13 cellular contexts compared by ENCODE assay signal in the genomic region with DNA sequence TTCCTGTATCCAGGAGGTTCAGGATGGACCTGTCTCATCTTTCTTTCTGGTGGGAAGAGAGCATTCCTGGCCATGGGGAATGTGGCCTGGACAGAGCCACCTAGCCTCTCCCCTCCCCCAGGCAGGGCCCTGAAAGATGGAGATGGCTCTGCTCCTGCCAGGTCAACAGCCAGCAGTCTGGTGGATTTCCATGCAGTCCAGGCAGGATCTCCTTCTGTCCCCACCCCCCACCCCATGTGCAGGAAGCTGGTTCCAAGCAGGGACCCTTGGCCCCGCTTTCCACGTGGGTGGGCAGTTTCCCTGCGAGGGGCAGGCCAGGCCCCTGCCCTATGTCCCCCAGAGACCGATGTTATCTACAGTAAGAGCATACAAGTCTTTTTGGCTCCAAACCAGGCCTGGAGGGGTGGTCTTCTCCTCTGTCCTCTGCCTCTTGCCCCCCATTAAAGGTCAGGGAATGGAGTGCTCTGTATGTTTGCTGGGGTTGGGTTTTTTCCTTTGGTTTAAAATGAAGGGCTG.
A peak's percentile ranks its signal among the peaks of the same experiment; 100 is the strongest.
DNase-seq lines count a peak whose midpoint lies in the region; ATAC-seq, FAIRE-seq and TF ChIP-seq lines count a peak whose summit lies in the region.
"Had no signal": no experiment of that assay in that cellular context is flagged by ENCODE, and none has a peak within 500 bp of the region (broad histone marks: within the 10 kb centered on the region; RNA-seq: fewer than 3 reads in every experiment).

No MANE protein-coding gene starts in this region.

- H3K9me3 ChIP-seq in heart right ventricle = no peaks in the 10 kb centered on the region
- no peaks in the 10 kb centered on the region for H3K9me3 ChIP-seq in naive thymus-derived CD4-positive, alpha-beta T cell (ENCODE audit: control insufficient read depth in 2 of 3, low read length in 3 of 3)

- H3K27me3 ChIP-seq in heart right ventricle = no peaks in the 10 kb centered on the region
- no peaks in the 10 kb centered on the region for H3K27me3 ChIP-seq in naive thymus-derived CD4-positive, alpha-beta T cell (ENCODE audit: control insufficient read depth in 2 of 2, insufficient read depth in 2 of 2, low read length in 2 of 2)

- DNase-seq in heart right ventricle (no peak), left ventricle myocardium superior (no peak), urothelium cell line (ENCODE audit: low spot score) (no peak), DMS114 treated with DMSO at 0.1 percent for 48 hours (lab: John Stamatoyannopoulos, UW; ENCODE audit: unreplicated experiment) (no peak), SIG-M5 (lab: John Stamatoyannopoulos, UW) (no peak), substantia nigra (lab: John Stamatoyannopoulos, UW) (no peak)
- no peak for DNase-seq in activated CD8-positive, alpha-beta T cell treated with anti-CD3 and anti-CD28 coated beads for 36 hours
- no peak for DNase-seq in naive thymus-derived CD4-positive, alpha-beta T cell
- DNase-seq: activated gamma-delta T cell treated with Interleukin-2 at 50 U/mL for 16 hours; Karpas-422; NCI-H2171; stimulated activated CD4-positive, alpha-beta T cell treated with anti-CD3 and anti-CD28 coated beads, Interleukin-4, amount 100 ng/mL, for 24 hours had no signal

- no peaks in the 10 kb centered on the region for H3K27me3 Mint-ChIP-seq in activated CD8-positive, alpha-beta T cell treated with anti-CD3 and anti-CD28 coated beads for 36 hours
- H3K27me3 Mint-ChIP-seq in naive thymus-derived CD4-positive, alpha-beta T cell = no peaks in the 10 kb centered on the region

- no peak for ATAC-seq in heart right ventricle
- no peak for ATAC-seq in left ventricle myocardium superior
- ATAC-seq in activated CD8-positive, alpha-beta T cell treated with anti-CD3 and anti-CD28 coated beads for 36 hours = no peak
- ATAC-seq in naive thymus-derived CD4-positive, alpha-beta T cell = no peak

- 31 to 58% methylated on average over 4 of the region's 4 CpGs for WGBS in heart right ventricle, 2 donors

- H3K4me3 ChIP-seq in heart right ventricle = no peak overlapping the region
- no peak overlapping the region for H3K4me3 ChIP-seq in naive thymus-derived CD4-positive, alpha-beta T cell (ENCODE audit: low read length)
- H3K4me3 ChIP-seq: coronary artery had no signal

- H3K27ac ChIP-seq in heart right ventricle = peak overlapping the region in 6 of 10 donors; percentile 7 to 60 (median 32)
- H3K27ac ChIP-seq in naive thymus-derived CD4-positive, alpha-beta T cell (ENCODE audit: low read depth, low read length) = peak overlapping the region; percentile 58
- H3K27ac ChIP-seq in substantia nigra (ENCODE audit: low read depth, low read length, poor library complexity, severe bottlenecking) = no peak overlapping the region

- peaks cover 0 to 3% (median 0%) of the 10 kb centered on the region in 9 donors for H3K36me3 ChIP-seq in heart right ventricle
- peaks cover 0 to 7% (median 0%) of the 10 kb centered on the region in 3 experiments for H3K36me3 ChIP-seq in naive thymus-derived CD4-positive, alpha-beta T cell (ENCODE audit: control insufficient read depth in 2 of 3, insufficient read depth in 3 of 3, low read length in 3 of 3)

- intact Hi-C loops in heart right ventricle (cut with DNase I) = loop anchor here in 2 of 10 donors (5.0 to 10.0 kb wide), 2 partner anchors 34 to 46 kb away; no protein-coding TSS in a partner anchor
- intact Hi-C loops in left ventricle myocardium superior (cut with micrococcal nuclease) = no loop called here
- intact Hi-C loops in activated CD8-positive, alpha-beta T cell treated with anti-CD3 and anti-CD28 coated beads for 36 hours (cut with micrococcal nuclease) = no loop called here
- intact Hi-C loops in naive thymus-derived CD4-positive, alpha-beta T cell (cut with micrococcal nuclease) = no loop called here

- POLR2A ChIA-PET in activated CD8-positive, alpha-beta T cell treated with anti-CD3 and anti-CD28 coated beads for 36 hours (lab: Charles Lee) = interaction anchor here (0.9 to 2.2 kb wide), 4 partner anchors 9 to 49 kb away, joined by 3 to 14 read pairs (median 6); no protein-coding TSS in a partner anchor
- POLR2A ChIA-PET in naive thymus-derived CD4-positive, alpha-beta T cell (lab: Charles Lee) = interaction anchor here (0.6 to 66.9 kb wide), 7 partner anchors 9 to 84 kb away, joined by 4 to 3353 read pairs (median 15); no protein-coding TSS in a partner anchor

- CTCF ChIA-PET in activated CD8-positive, alpha-beta T cell treated with anti-CD3 and anti-CD28 coated beads for 36 hours (lab: Charles Lee) = interaction anchor here (0.6 to 1.9 kb wide), 2 partner anchors 19 to 255 kb away, joined by 3 to 11 read pairs; no protein-coding TSS in a partner anchor
- CTCF ChIA-PET in naive thymus-derived CD4-positive, alpha-beta T cell (lab: Charles Lee) = interaction anchor here (0.9 to 3.3 kb wide), 10 partner anchors 11 to 115 kb away, joined by 3 to 16 read pairs (median 6); no protein-coding TSS in a partner anchor

- H3K36me3 Mint-ChIP-seq in activated CD8-positive, alpha-beta T cell treated with anti-CD3 and anti-CD28 coated beads for 36 hours (ENCODE audit: low read depth) = peaks cover 1% of the 10 kb centered on the region
- H3K36me3 Mint-ChIP-seq in naive thymus-derived CD4-positive, alpha-beta T cell = peaks cover 0 to 15% (median 0%) of the 10 kb centered on the region in 5 donors

- H3K4me1 ChIP-seq in heart right ventricle = peaks cover 70 to 100% (median 97%) of the 10 kb centered on the region in 9 donors
- peaks cover 78 to 92% of the 10 kb centered on the region in 2 donors for H3K4me1 ChIP-seq in naive thymus-derived CD4-positive, alpha-beta T cell (ENCODE audit: control insufficient read depth in 2 of 2, insufficient read depth in 2 of 2, low read length in 2 of 2)

- no peak overlapping the region for H3K4me3 Mint-ChIP-seq in activated CD8-positive, alpha-beta T cell treated with anti-CD3 and anti-CD28 coated beads for 36 hours
- peak overlapping the region; percentile 62 to 90 (median 82) for H3K4me3 Mint-ChIP-seq in naive thymus-derived CD4-positive, alpha-beta T cell

- no peaks in the 10 kb centered on the region for H3K9me3 Mint-ChIP-seq in activated CD8-positive, alpha-beta T cell treated with anti-CD3 and anti-CD28 coated beads for 36 hours
- H3K9me3 Mint-ChIP-seq in naive thymus-derived CD4-positive, alpha-beta T cell = no peaks in the 10 kb centered on the region

- peak overlapping the region; percentile 23 for H3K27ac Mint-ChIP-seq in activated CD8-positive, alpha-beta T cell treated with anti-CD3 and anti-CD28 coated beads for 36 hours
- H3K27ac Mint-ChIP-seq in naive thymus-derived CD4-positive, alpha-beta T cell = peak overlapping the region; percentile 82 to 95 (median 93)

- TF ChIP-seq CTCF in heart right ventricle (IDR thresholded peaks at IDR 0.05) = no peak
- TF ChIP-seq CTCF in activated CD8-positive, alpha-beta T cell treated with anti-CD3 and anti-CD28 coated beads for 36 hours (IDR thresholded peaks at IDR 0.05) = no peak

- FAIRE-seq in urothelium cell line (lab: Jason Lieb, UNC) = peak; percentile 30

- peaks cover 85% of the 10 kb centered on the region for H3K4me1 Mint-ChIP-seq in activated CD8-positive, alpha-beta T cell treated with anti-CD3 and anti-CD28 coated beads for 36 hours (ENCODE audit: low read depth)
- H3K4me1 Mint-ChIP-seq in naive thymus-derived CD4-positive, alpha-beta T cell = peaks cover 64 to 97% (median 93%) of the 10 kb centered on the region in 7 donors
